ENCODE assay signal across 8 cellular contexts in the genomic region with DNA sequence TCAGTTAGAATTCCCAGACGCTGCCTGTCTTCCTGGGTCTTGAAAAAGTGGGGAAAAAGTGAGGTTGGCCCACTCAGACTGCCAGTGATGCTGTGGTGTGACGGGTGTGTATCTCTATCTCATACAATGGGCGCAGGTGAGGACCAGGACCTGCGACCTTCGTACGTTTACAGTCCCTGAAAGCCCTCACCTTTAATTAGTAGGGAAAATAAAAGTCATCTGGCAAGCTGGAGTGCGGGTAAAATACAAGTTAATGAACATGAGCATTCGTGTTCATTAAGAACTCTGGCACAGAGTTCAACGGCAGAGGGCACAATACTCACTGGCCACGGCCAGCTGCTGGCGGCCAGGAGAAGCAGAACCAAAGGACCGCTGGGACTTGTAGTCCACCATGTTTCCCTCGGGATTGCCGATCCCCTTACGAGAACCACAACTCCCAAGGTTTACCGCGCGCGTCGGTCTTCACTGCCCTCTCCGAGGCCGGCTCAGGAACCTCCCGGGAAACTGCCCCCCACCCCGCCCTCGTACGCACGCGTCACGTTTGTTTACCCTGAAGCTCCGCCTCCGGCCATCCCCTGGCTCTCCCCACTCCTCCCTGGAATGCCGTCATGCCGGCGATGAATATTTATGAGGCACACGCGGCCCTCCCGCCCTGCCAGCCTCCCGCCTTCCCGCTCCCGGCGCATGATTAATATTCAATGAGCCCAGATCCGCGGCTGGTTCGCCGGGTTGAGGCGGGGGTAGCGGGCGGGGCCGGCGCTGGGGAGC. TPM values are rescaled to one million over a fixed set of nuclear protein-coding genes. Genes with fewer than 3 reads are reported as not detected.
DNase-seq lines count a peak whose midpoint lies in the region; ATAC-seq and TF ChIP-seq lines count a peak whose summit lies in the region.

No MANE protein-coding gene starts in this region.

- peak overlapping the region; percentile 56 to 77 for H3K4me3 ChIP-seq in SK-N-SH (ENCODE audit: low read depth in 2 of 2, low read length in 1 of 2)

- peaks cover 0 to 6% of the 10 kb centered on the region in 2 donors for H3K36me3 Mint-ChIP-seq in activated naive CD4-positive, alpha-beta T cell treated with anti-CD3 and anti-CD28 coated beads, Interleukin-2, amount 50 U/mL, for 72 hours

- peak overlapping the region; percentile 82 for H2AFZ ChIP-seq in SK-N-SH (ENCODE audit: low read depth)

- H3K27me3 ChIP-seq in SK-N-SH (ENCODE audit: insufficient read depth), result no peaks in the 10 kb centered on the region

- ATAC-seq in HG02588 (IDR thresholded peaks at IDR 0.05; ENCODE audit: unreplicated experiment), result peak; percentile 66
- peak; percentile 81 to 87 for ATAC-seq in activated naive CD4-positive, alpha-beta T cell treated with anti-CD3 and anti-CD28 coated beads, Interleukin-2, amount 50 U/mL, for 72 hours

- H4K20me1 ChIP-seq in SK-N-SH (ENCODE audit: insufficient read depth), result peaks cover 6% of the 10 kb centered on the region; the same call in 1 of the 2 replicates

- POLR2A ChIA-PET in GM10248 (lab: Yijun Ruan, JAX) (interaction anchor here (0.6 to 1.0 kb wide), 3 partner anchors 192 to 1397 kb away, joined by 3 to 8 read pairs (median 3); partner anchors contain the start of gene ZCCHC2), SK-N-SH (lab: Yijun Ruan, JAX) (interaction anchor here (1.4 kb wide), 2 partner anchors 267 to 268 kb away, joined by 3 to 5 read pairs; no protein-coding TSS in a partner anchor)

- no peaks in the 10 kb centered on the region for H3K9me3 Mint-ChIP-seq in activated naive CD4-positive, alpha-beta T cell treated with anti-CD3 and anti-CD28 coated beads, Interleukin-2, amount 50 U/mL, for 72 hours

- TF ChIP-seq EP300 in SK-N-SH (IDR thresholded peaks at IDR 0.05; ENCODE audit: borderline replicate concordance in 1 of 2, low read depth in 1 of 2, low read length in 1 of 2), result no peak

- H3K27ac ChIP-seq in SK-N-SH (ENCODE audit: low read depth in 2 of 2, low read length in 1 of 2), result peak overlapping the region; percentile 73 to 77

- H3K4me1 ChIP-seq in SK-N-SH (ENCODE audit: control insufficient read depth in 1 of 2, insufficient read depth in 2 of 2, low read depth in 1 of 2, low read length in 1 of 2), result peaks cover 0 to 11% of the 10 kb centered on the region in 2 experiments; a peak in 3 of 4 replicates

- CTCF ChIA-PET in GM10248 (lab: Yijun Ruan, JAX) (interaction anchor here (0.7 to 5.0 kb wide), 37 partner anchors 9 to 724 kb away, joined by 3 to 32 read pairs (median 4); no protein-coding TSS in a partner anchor), SK-N-SH (lab: Yijun Ruan, JAX) (interaction anchor here (0.5 to 5.0 kb wide), 36 partner anchors 11 to 746 kb away, joined by 3 to 64 read pairs (median 4); no protein-coding TSS in a partner anchor)

- TF ChIP-seq CTCF in GM10248 (IDR thresholded peaks at IDR 0.05; ENCODE audit: control extremely low read depth, extremely low read depth, low read depth, missing control alignments), result peak; percentile 77
- peak; percentile 88 for TF ChIP-seq CTCF in SK-N-SH (IDR thresholded peaks at IDR 0.05)

- H3K27ac Mint-ChIP-seq in activated naive CD4-positive, alpha-beta T cell treated with anti-CD3 and anti-CD28 coated beads, Interleukin-2, amount 50 U/mL, for 72 hours, result peak overlapping the region; percentile 79 to 84

- H3K36me3 ChIP-seq in SK-N-SH (replicated peaks in 1 of 2; ENCODE audit: control insufficient read depth in 1 of 2, insufficient read depth in 2 of 2, low read length in 1 of 2), result no peaks in the 10 kb centered on the region

- H3K4me2 ChIP-seq in SK-N-SH, result peak overlapping the region; percentile 64; the same call in 1 of the 2 replicates

- 4% methylated on average over 44 of the region's 50 CpGs for WGBS in SK-N-SH (ENCODE audit: low lambda C conversion rate)

- no peaks in the 10 kb centered on the region for H3K9me2 ChIP-seq in SK-N-SH

- peak overlapping the region; percentile 72 for H3K9ac ChIP-seq in SK-N-SH

- TF ChIP-seq RAD21 in SK-N-SH (IDR thresholded peaks at IDR 0.05; ENCODE audit: low read length), result peak; percentile 84

- H3K9me3 ChIP-seq in SK-N-SH, result no peaks in the 10 kb centered on the region

- no peaks in the 10 kb centered on the region for H3F3A ChIP-seq in SK-N-SH (replicated peaks; ENCODE audit: insufficient read depth)

- peak; percentile 94 for DNase-seq in GM10248 (ENCODE audit: extremely low spot score)
- DNase-seq in NCI-H1048 (lab: John Stamatoyannopoulos, UW), result peak; percentile 99
- peak; percentile 96 for DNase-seq in SK-N-SH
- DNase-seq in activated naive CD4-positive, alpha-beta T cell treated with anti-CD3 and anti-CD28 coated beads, Interleukin-2, amount 50 U/mL, for 72 hours (ENCODE audit: low spot score in 2 of 2), result peak; percentile 78 to 94
- peak; percentile 100 for DNase-seq in globus pallidus (ENCODE audit: low spot score)
- peak; percentile 100 for DNase-seq in non-pigmented ciliary epithelial cell (ENCODE audit: low read depth)
- peak; percentile 99 for DNase-seq in superior temporal gyrus (ENCODE audit: extremely low spot score)

- peaks cover 29% of the 10 kb centered on the region for H3K79me2 ChIP-seq in SK-N-SH (ENCODE audit: insufficient read depth)

TF ChIP-seq in SK-N-SH, 30 proteins besides CTCF, POLR2A, EP300 and RAD21 (continues in another document):
- TF ChIP-seq, protein P1, sequence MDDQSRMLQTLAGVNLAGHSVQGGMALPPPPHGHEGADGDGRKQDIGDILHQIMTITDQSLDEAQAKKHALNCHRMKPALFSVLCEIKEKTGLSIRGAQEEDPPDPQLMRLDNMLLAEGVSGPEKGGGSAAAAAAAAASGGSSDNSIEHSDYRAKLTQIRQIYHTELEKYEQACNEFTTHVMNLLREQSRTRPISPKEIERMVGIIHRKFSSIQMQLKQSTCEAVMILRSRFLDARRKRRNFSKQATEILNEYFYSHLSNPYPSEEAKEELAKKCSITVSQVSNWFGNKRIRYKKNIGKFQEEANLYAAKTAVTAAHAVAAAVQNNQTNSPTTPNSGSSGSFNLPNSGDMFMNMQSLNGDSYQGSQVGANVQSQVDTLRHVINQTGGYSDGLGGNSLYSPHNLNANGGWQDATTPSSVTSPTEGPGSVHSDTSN (IDR thresholded peaks at IDR 0.05), result peak; percentile 40; the same call in 1 of the 2 replicates
- no peak for TF ChIP-seq RFX5 (IDR thresholded peaks at IDR 0.05; ENCODE audit: low read length)
- 0 out of 2 replicates have a peak, but pooled peaks have one; percentile 15 for TF ChIP-seq TEAD4 (IDR thresholded peaks at IDR 0.05; ENCODE audit: borderline replicate concordance, insufficient read depth)
- no peak for TF ChIP-seq GATA2 (CRISPR knock-in tag; IDR thresholded peaks at IDR 0.05)
- no peak for TF ChIP-seq POLR2AphosphoS5 (IDR thresholded peaks at IDR 0.05; ENCODE audit: low read depth, low read length)
- no peak for TF ChIP-seq JUND (IDR thresholded peaks at IDR 0.05)
- peak; percentile 77 for TF ChIP-seq MXI1 (IDR thresholded peaks at IDR 0.05; ENCODE audit: low read depth, low read length)
- TF ChIP-seq FOXJ3 (CRISPR knock-in tag; IDR thresholded peaks at IDR 0.05), result peak; percentile 68; the same call in 1 of the 2 replicates
- no peak for TF ChIP-seq TAF1 (IDR thresholded peaks at IDR 0.05; ENCODE audit: borderline replicate concordance, low read depth, low read length)
- peak; percentile 65 for TF ChIP-seq MAX (IDR thresholded peaks at IDR 0.05; ENCODE audit: low read depth)
- TF ChIP-seq, protein P2, sequence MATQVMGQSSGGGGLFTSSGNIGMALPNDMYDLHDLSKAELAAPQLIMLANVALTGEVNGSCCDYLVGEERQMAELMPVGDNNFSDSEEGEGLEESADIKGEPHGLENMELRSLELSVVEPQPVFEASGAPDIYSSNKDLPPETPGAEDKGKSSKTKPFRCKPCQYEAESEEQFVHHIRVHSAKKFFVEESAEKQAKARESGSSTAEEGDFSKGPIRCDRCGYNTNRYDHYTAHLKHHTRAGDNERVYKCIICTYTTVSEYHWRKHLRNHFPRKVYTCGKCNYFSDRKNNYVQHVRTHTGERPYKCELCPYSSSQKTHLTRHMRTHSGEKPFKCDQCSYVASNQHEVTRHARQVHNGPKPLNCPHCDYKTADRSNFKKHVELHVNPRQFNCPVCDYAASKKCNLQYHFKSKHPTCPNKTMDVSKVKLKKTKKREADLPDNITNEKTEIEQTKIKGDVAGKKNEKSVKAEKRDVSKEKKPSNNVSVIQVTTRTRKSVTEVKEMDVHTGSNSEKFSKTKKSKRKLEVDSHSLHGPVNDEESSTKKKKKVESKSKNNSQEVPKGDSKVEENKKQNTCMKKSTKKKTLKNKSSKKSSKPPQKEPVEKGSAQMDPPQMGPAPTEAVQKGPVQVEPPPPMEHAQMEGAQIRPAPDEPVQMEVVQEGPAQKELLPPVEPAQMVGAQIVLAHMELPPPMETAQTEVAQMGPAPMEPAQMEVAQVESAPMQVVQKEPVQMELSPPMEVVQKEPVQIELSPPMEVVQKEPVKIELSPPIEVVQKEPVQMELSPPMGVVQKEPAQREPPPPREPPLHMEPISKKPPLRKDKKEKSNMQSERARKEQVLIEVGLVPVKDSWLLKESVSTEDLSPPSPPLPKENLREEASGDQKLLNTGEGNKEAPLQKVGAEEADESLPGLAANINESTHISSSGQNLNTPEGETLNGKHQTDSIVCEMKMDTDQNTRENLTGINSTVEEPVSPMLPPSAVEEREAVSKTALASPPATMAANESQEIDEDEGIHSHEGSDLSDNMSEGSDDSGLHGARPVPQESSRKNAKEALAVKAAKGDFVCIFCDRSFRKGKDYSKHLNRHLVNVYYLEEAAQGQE (IDR thresholded peaks at IDR 0.05; ENCODE audit: low read depth, low read length), result no peak
- TF ChIP-seq TCF12 (IDR thresholded peaks at IDR 0.05), result no peak
- TF ChIP-seq FOSL2 (IDR thresholded peaks at IDR 0.05; ENCODE audit: borderline replicate concordance, low read depth), result no peak
- TF ChIP-seq NRF1 (IDR thresholded peaks at IDR 0.05; ENCODE audit: low read depth, low read length), result peak; percentile 69
- peak; percentile 72 for TF ChIP-seq CHD2 (IDR thresholded peaks at IDR 0.05; ENCODE audit: low read length, partially characterized antibody)
- TF ChIP-seq MEF2A (IDR thresholded peaks at IDR 0.05; ENCODE audit: borderline replicate concordance, low read depth), result no peak
- no peak for TF ChIP-seq YY1 (IDR thresholded peaks at IDR 0.05; ENCODE audit: low read depth)
- peak; percentile 12; the same call in 1 of the 2 replicates for TF ChIP-seq ELF1 (IDR thresholded peaks at IDR 0.05)
- TF ChIP-seq SMC3 (IDR thresholded peaks at IDR 0.05; ENCODE audit: low read depth, low read length), result peak; percentile 96
- TF ChIP-seq RCOR1 (IDR thresholded peaks at IDR 0.05; ENCODE audit: low read length), result no peak

RNA-seq across cellular contexts. Expression of gene PHLPP1, which starts 0.5 kb away (rescaled TPM):
- 4.0 and 4.6 TPM in 2 replicates for polyA plus RNA-seq in SK-N-SH (2012; rRNA removed)
- 3.1 and 4.0 TPM in 2 replicates for polyA plus RNA-seq in SK-N-SH (2012; cell fraction: cytosol; rRNA removed)
- 5.5 and 6.0 TPM in 2 replicates for polyA plus RNA-seq in SK-N-SH (2012; cell fraction: nucleus; rRNA removed)
- total RNA-seq in activated naive CD4-positive, alpha-beta T cell treated with anti-CD3 and anti-CD28 coated beads, Interleukin-2, amount 50 U/mL, for 72 hours, result 10 to 100 TPM in 1 of 2 donors, 1 to 10 TPM in 1; 7.8 to 10.5 TPM

Comparison
In these comparisons a context has a peak if more than half of its experiments do, and no peak if none do; other contexts are left out.
1. Peak in every context shown above with its lines: DNase-seq, ATAC-seq, H3K4me3 ChIP-seq and H3K27ac ChIP-seq.